Comparison of ENCODE assay signal across 30 cellular contexts in genomic region chr12:78087363-78087675, GRCh38.
DNase-seq lines count a peak whose midpoint lies in the region; ATAC-seq and TF ChIP-seq lines count a peak whose summit lies in the region.
"Had no signal": no experiment of that assay in that cellular context is flagged by ENCODE, and none has a peak within 500 bp of the region (broad histone marks: within the 10 kb centered on the region; RNA-seq: fewer than 3 reads in every experiment).

No MANE protein-coding gene starts in this region.

- H2AFZ ChIP-seq in ACC112 (ENCODE audit: low read length, unreplicated experiment) (peak overlapping the region; percentile 25), IMR-90 (replicated peaks; ENCODE audit: low read length, poor library complexity) (no peak overlapping the region)

- POLR2A ChIA-PET in IMR-90 (lab: Charles Lee; ENCODE audit: unreplicated experiment), result no interaction called here

- peaks cover 3 to 30% of the 10 kb centered on the region in 2 experiments; a peak in 3 of 4 replicates for H3K79me1 ChIP-seq in IMR-90 (ENCODE audit: low read depth in 1 of 2, low read length in 2 of 2)

- no peak overlapping the region for H2BK15ac ChIP-seq in IMR-90 (ENCODE audit: low read depth, low read length)

- intact Hi-C loops in IMR-90 (cut with micrococcal nuclease), result no loop called here

- H3K36me3 ChIP-seq in ACC112 (ENCODE audit: insufficient read depth, low read length) (peaks cover 4% of the 10 kb centered on the region; the same call in 1 of the 2 replicates), IMR-90 (ENCODE audit: control insufficient read depth, insufficient read depth, low read length) (no peaks in the 10 kb centered on the region)
- H3K36me3 ChIP-seq: cardiac muscle cell, colonic mucosa, ovary, upper lobe of left lung had no signal

- DNase-seq in IMR-90 (peak; percentile 19), choroid plexus epithelial cell (ENCODE audit: low read depth) (peak; percentile 59), hepatic stellate cell (ENCODE audit: low spot score) (peak; percentile 2), SHP77 treated with DMSO at 0.1 percent for 48 hours (lab: John Stamatoyannopoulos, UW) (no peak), KG1 (lab: John Stamatoyannopoulos, UW) (no peak)
- DNase-seq: activated CD4-positive, alpha-beta memory T cell treated with anti-CD3 and anti-CD28 coated beads for 36 hours; activated CD4-positive, CD25-positive, alpha-beta regulatory T cell treated with anti-CD3 and anti-CD28 coated beads, Interleukin-2, amount 50 U/mL, for 72 hours; activated naive CD4-positive, alpha-beta T cell treated with anti-CD3 and anti-CD28 coated beads for 36 hours; anterior cingulate cortex; CD4-positive, CD25-positive, alpha-beta regulatory T cell; colonic mucosa; DND-41; effector memory CD4-positive, alpha-beta T cell; KBM-7; left cardiac atrium; MM.1S; NCI-H1105 treated with DMSO at 0.1 percent for 48 hours; NCI-H1930; NCI-H526 treated with DMSO at 0.1 percent for 48 hours; ovary; PC-3; stimulated activated naive B cell treated with anti-CD40 and anti-IgM and Interleukin-4, amounts not matched to agents 10 μg/mL and 1 μg/mL and 100 μg/mL, for 72 hours; T-helper 2 cell; upper lobe of left lung had no signal

- TF ChIP-seq CTCF in IMR-90 (conservative IDR thresholded peaks at IDR 0.05; ENCODE audit: low read depth, low read length) (no peak), choroid plexus epithelial cell (conservative IDR thresholded peaks at IDR 0.05; ENCODE audit: low read depth, low read length) (no peak)

- no peak overlapping the region for H2AK9ac ChIP-seq in IMR-90 (replicated peaks; ENCODE audit: low read depth, low read length, poor library complexity)

- dilution Hi-C loops in IMR-90 (cut with HindIII; ENCODE audit: low sequenced_read_pairs, unreplicated experiment), result no loop called here

- peak overlapping the region; percentile 36; the same call in 1 of the 2 replicates for H3K18ac ChIP-seq in IMR-90 (ENCODE audit: low read depth, low read length)

- CTCF ChIA-PET in IMR-90 (lab: Yijun Ruan, JAX), result interaction anchor here (1.1 to 1.5 kb wide), 2 partner anchors 10 to 130 kb away, joined by 3 to 4 read pairs; no protein-coding TSS in a partner anchor

- H3K9ac ChIP-seq in IMR-90 (ENCODE audit: low read depth, low read length), result no peak overlapping the region

- in situ Hi-C loops in IMR-90 (cut with MboI; ENCODE audit: low sequenced_read_pairs), result no loop called here

- H3K56ac ChIP-seq in IMR-90 (ENCODE audit: extremely low read depth, insufficient read depth, low read length), result no peak overlapping the region

- no peak for TF ChIP-seq RAD21 in IMR-90 (IDR thresholded peaks at IDR 0.05; ENCODE audit: low read length)

- no peak for TF ChIP-seq POLR2A in IMR-90 (IDR thresholded peaks at IDR 0.05; ENCODE audit: low read depth, low read length)

- ATAC-seq in IMR-90 (ENCODE audit: low read depth) (no peak), HG03280 (IDR thresholded peaks at IDR 0.05; ENCODE audit: unreplicated experiment) (no peak), GM21825 (IDR thresholded peaks at IDR 0.05; ENCODE audit: unreplicated experiment) (no peak)
- ATAC-seq: left cardiac atrium; natural killer cell treated with Interleukin-12 subunit alpha and Interleukin-12 subunit beta and Interleukin-15 and Interleukin-18, amount 100 ng/mL, for 72 hours; PC-3; stimulated activated naive B cell treated with anti-CD40 and anti-IgM and Interleukin-4, amounts not matched to agents 10 μg/mL and 1 μg/mL and 100 μg/mL, for 72 hours had no signal

- H3K4ac ChIP-seq in IMR-90 (ENCODE audit: low read depth, low read length), result no peak overlapping the region

- H3K23ac ChIP-seq in IMR-90 (ENCODE audit: low read depth, low read length), result no peak overlapping the region

- no peak overlapping the region for H3K14ac ChIP-seq in IMR-90 (replicated peaks; ENCODE audit: low read depth, low read length)

- H3K27me3 ChIP-seq in ACC112 (ENCODE audit: insufficient read depth, low read length) (no peaks in the 10 kb centered on the region), IMR-90 (ENCODE audit: control insufficient read depth, insufficient read depth, low read length) (no peaks in the 10 kb centered on the region)
- H3K27me3 ChIP-seq: cardiac muscle cell, colonic mucosa, ovary, upper lobe of left lung had no signal

- no peak overlapping the region for H2BK5ac ChIP-seq in IMR-90 (ENCODE audit: low read depth, low read length, poor library complexity, severe bottlenecking)

- no TSS peak for BruUV-seq in IMR-90 (replicated peaks; lab: Mats Ljungman, UMichigan)

- no peak overlapping the region for H2BK20ac ChIP-seq in IMR-90 (ENCODE audit: low read depth, low read length)

- H3K4me1 ChIP-seq in ACC112 (ENCODE audit: control insufficient read depth, insufficient read depth, low read length, unreplicated experiment) (peaks cover 27% of the 10 kb centered on the region), IMR-90 (ENCODE audit: control insufficient read depth, insufficient read depth, low read length) (peaks cover 2% of the 10 kb centered on the region; the same call in 1 of the 2 replicates)
- H3K4me1 ChIP-seq: colonic mucosa had no signal

- peak overlapping the region in 1 of 2 experiments; percentile 42; a peak in 1 of 4 replicates for H4K8ac ChIP-seq in IMR-90 (ENCODE audit: low read depth in 2 of 2, low read length in 2 of 2)

- H4K5ac ChIP-seq in IMR-90 (ENCODE audit: low read depth, low read length), result no peak overlapping the region

- H2AK5ac ChIP-seq in IMR-90 (ENCODE audit: low read depth, low read length), result no peak overlapping the region

- H3K27ac ChIP-seq in ACC112 (ENCODE audit: low read depth, low read length) (peak overlapping the region; percentile 20), IMR-90 (ENCODE audit: insufficient read depth, low read length) (no peak overlapping the region)
- H3K27ac ChIP-seq: cardiac muscle cell, colonic mucosa, ovary, skin epidermis had no signal

- H3K4me2 ChIP-seq in IMR-90 (ENCODE audit: low read depth, low read length), result no peak overlapping the region; the same call in 1 of the 2 replicates

- no peak overlapping the region for H4K91ac ChIP-seq in IMR-90 (ENCODE audit: insufficient read depth, low read depth, low read length)

- H3K9me3 ChIP-seq in IMR-90 (ENCODE audit: control insufficient read depth, insufficient read depth, low read length), result no peaks in the 10 kb centered on the region
- H3K9me3 ChIP-seq: colonic mucosa, ovary, upper lobe of left lung had no signal

- H3K79me2 ChIP-seq in ACC112 (ENCODE audit: control insufficient read depth, insufficient read depth, low read length, unreplicated experiment), result peaks cover 9% of the 10 kb centered on the region

- no peak overlapping the region for H2BK120ac ChIP-seq in IMR-90 (ENCODE audit: low read depth, low read length)

- peaks cover 2% of the 10 kb centered on the region for H3K9me1 ChIP-seq in IMR-90 (ENCODE audit: insufficient read depth, low read length)

- no peaks in the 10 kb centered on the region for H4K20me1 ChIP-seq in IMR-90 (ENCODE audit: insufficient read depth, low read length)

- WGBS in IMR-90 (ENCODE audit: extremely low coverage in 2 of 2, insufficient read length in 1 of 2), 2 experiments, result no CpG with 5 or more reads among the region's 1 CpG

- H3K4me3 ChIP-seq in ACC112 (ENCODE audit: low read depth, low read length) (no peak overlapping the region), IMR-90 (ENCODE audit: insufficient read depth, low read depth, low read length) (no peak overlapping the region), choroid plexus epithelial cell (ENCODE audit: low read depth, low read length) (no peak overlapping the region)
- H3K4me3 ChIP-seq: cardiac muscle cell, colonic mucosa, ovary, skin epidermis, upper lobe of left lung had no signal

TF ChIP-seq in IMR-90, 13 proteins besides CTCF, POLR2A, EP300 and RAD21:
- TF ChIP-seq MAZ (IDR thresholded peaks at IDR 0.05; ENCODE audit: borderline replicate concordance, low read depth, low read length) (no peak), FOS (IDR thresholded peaks at IDR 0.05; ENCODE audit: low read depth, low read length) (no peak), RCOR1 (IDR thresholded peaks at IDR 0.05; ENCODE audit: insufficient replicate concordance, low read length) (no peak), RFX5 (IDR thresholded peaks at IDR 0.05; ENCODE audit: low read depth, low read length) (no peak), CEBPB (IDR thresholded peaks at IDR 0.05; ENCODE audit: low read depth, low read length) (no peak), NFE2L2 (IDR thresholded peaks at IDR 0.05; ENCODE audit: low read depth, low read length) (no peak), CHD1 (IDR thresholded peaks at IDR 0.05; ENCODE audit: low read depth, low read length) (no peak)
- TF ChIP-seq, protein P1, sequence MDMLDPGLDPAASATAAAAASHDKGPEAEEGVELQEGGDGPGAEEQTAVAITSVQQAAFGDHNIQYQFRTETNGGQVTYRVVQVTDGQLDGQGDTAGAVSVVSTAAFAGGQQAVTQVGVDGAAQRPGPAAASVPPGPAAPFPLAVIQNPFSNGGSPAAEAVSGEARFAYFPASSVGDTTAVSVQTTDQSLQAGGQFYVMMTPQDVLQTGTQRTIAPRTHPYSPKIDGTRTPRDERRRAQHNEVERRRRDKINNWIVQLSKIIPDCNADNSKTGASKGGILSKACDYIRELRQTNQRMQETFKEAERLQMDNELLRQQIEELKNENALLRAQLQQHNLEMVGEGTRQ (IDR thresholded peaks at IDR 0.05; ENCODE audit: low read depth, low read length), result no peak

Comparison
In these comparisons a context has a peak if more than half of its experiments do, and no peak if none do; other contexts are left out.
1. DNase-seq: peak in IMR-90 (single experiment), choroid plexus epithelial cell (single experiment) and hepatic stellate cell (single experiment); none in SHP77 treated with DMSO at 0.1 percent for 48 hours (single experiment) and KG1 (single experiment).